ENCODE assay signal across 8 cellular contexts in genomic region chr18:46174317-46175039, GRCh38.
DNase-seq lines count a peak whose midpoint lies in the region; ATAC-seq, FAIRE-seq and TF ChIP-seq lines count a peak whose summit lies in the region.

No MANE protein-coding gene starts in this region.

- FAIRE-seq in pancreas (lab: Jason Lieb, UNC) = no peak

- H3K4me2 ChIP-seq in PC-3 (ENCODE audit: low read length) = peak overlapping the region; percentile 80

- peak; percentile 20 for ATAC-seq in GM18498 (IDR thresholded peaks at IDR 0.05; ENCODE audit: unreplicated experiment)
- ATAC-seq in HG02885 (IDR thresholded peaks at IDR 0.05; ENCODE audit: poor library complexity, unreplicated experiment) = peak; percentile 29
- ATAC-seq in PC-3 = peak; percentile 6; the same call in 1 of the 2 replicates
- ATAC-seq in pancreas = peak; percentile 8 to 36 (median 20)

- H3K36me3 ChIP-seq in PC-3 (ENCODE audit: low read depth, low read length) (no peaks in the 10 kb centered on the region), pancreas (no peaks in the 10 kb centered on the region)

- 0 out of 2 replicates have a peak, but pooled peaks cover 4% of the 10 kb centered on the region for H4K20me1 ChIP-seq in PC-3 (ENCODE audit: low read length)

- H3K9me2 ChIP-seq in PC-3 (replicated peaks; ENCODE audit: low read length) = no peaks in the 10 kb centered on the region

- peak overlapping the region; percentile 42; the same call in 1 of the 2 replicates for H2AFZ ChIP-seq in PC-3 (ENCODE audit: low read length)

- TF ChIP-seq CTCF in PC-3 (conservative IDR thresholded peaks at IDR 0.05; ENCODE audit: low read depth, low read length) (no peak), pancreas (IDR thresholded peaks at IDR 0.05) (no peak)

- H3K9me3 ChIP-seq in PC-3 (ENCODE audit: low read length) = no peaks in the 10 kb centered on the region
- no peaks in the 10 kb centered on the region for H3K9me3 ChIP-seq in pancreas

- WGBS in pancreas, 2 donors = 0 to 1% methylated on average over 53 to 71 of the region's 71 CpGs

- H3K27ac ChIP-seq in PC-3 (ENCODE audit: low read length) = no peak overlapping the region
- peak overlapping the region; percentile 69 to 88 (median 85) for H3K27ac ChIP-seq in pancreas

- peak overlapping the region; percentile 89 for H3K9ac ChIP-seq in PC-3 (ENCODE audit: low read length)

- CTCF ChIA-PET in PC-3 (lab: Charles Lee) = interaction anchor here (1.0 kb wide), 1 partner anchor 16 kb away, joined by 5 read pairs; no protein-coding TSS in a partner anchor

- no peaks in the 10 kb centered on the region for H3K27me3 ChIP-seq in PC-3 (ENCODE audit: low read length)
- no peaks in the 10 kb centered on the region for H3K27me3 ChIP-seq in pancreas

- H3K79me2 ChIP-seq in PC-3 (ENCODE audit: low read length) = peaks cover 56% of the 10 kb centered on the region

- BruUV-seq in PC-3 (replicated peaks; lab: Mats Ljungman, UMichigan) = no TSS peak

- no peaks in the 10 kb centered on the region for H3F3A ChIP-seq in PC-3 (ENCODE audit: low read length, unreplicated experiment)

- no peak for DNase-seq in PC-3
- peak; percentile 26 for DNase-seq in activated gamma-delta T cell treated with Interleukin-2 at 50 U/mL for 16 hours
- peak; percentile 23 for DNase-seq in globus pallidus (ENCODE audit: low spot score)
- peak in 5 of 6 donors; percentile 17 to 80 (median 42) for DNase-seq in pancreas
- no peak for DNase-seq in T1000 (lab: John Stamatoyannopoulos, UW)
- DNase-seq in G401 (ENCODE audit: low spot score) = no peak

- intact Hi-C loops in PC-3 (cut with micrococcal nuclease) = loop anchor here (10.0 kb wide), 1 partner anchor 480 kb away; the partner anchor contains the start of gene LOXHD1
- intact Hi-C loops in pancreas (cut with DNase I) = no loop called here

- POLR2A ChIA-PET in PC-3 (lab: Charles Lee; ENCODE audit: unreplicated experiment) = no interaction called here

- in situ Hi-C loops in G401 (cut with HindIII; ENCODE audit: low sequenced_read_pairs) = no loop called here

- H3K4me1 ChIP-seq in PC-3 (ENCODE audit: insufficient read depth, low read length) = peaks cover 6% of the 10 kb centered on the region; the same call in 1 of the 2 replicates
- peaks cover 0 to 12% (median 10%) of the 10 kb centered on the region in 3 donors for H3K4me1 ChIP-seq in pancreas

- H3K4me3 ChIP-seq in PC-3 (ENCODE audit: low read length) (peak overlapping the region; percentile 86), pancreas (peak overlapping the region; percentile 90 to 98 (median 98))

Comparison
In these comparisons a context has a peak if more than half of its experiments do, and no peak if none do; other contexts are left out.
1. DNase-seq: peak in activated gamma-delta T cell treated with Interleukin-2 at 50 U/mL for 16 hours (single experiment), globus pallidus (single experiment) and pancreas (5 of 6); none in PC-3 (single experiment), T1000 (single experiment) and G401 (single experiment).
2. Peak in every context shown above with its lines, with median percentiles within 50 percentile points of each other: ATAC-seq.